In the genomic region with DNA sequence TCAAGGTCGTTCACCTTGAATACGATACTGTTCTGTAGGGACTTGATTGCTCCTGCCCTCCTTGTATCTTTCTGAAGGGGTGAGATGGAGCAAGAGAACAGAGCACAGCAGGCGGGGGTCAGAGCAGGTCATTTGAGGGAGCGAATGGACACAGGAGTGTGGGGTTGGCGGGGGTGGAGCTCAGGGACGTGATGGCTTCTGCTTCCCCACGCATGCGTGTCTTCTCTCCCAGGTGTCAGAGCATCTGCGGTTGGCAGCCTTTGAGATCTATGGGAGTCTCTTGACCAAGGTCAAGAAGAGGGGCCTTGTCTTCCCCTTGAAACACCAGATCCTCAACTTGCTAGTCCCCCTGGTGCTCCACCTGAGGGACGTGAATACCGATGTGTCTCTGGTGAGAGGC, we compare ENCODE assay signal across 25 cellular contexts.
"Had no signal": no experiment of that assay in that cellular context is flagged by ENCODE, and none has a peak within 500 bp of the region (broad histone marks: within the 10 kb centered on the region; RNA-seq: fewer than 3 reads in every experiment).

No MANE protein-coding gene starts in this region.

- H3K27ac Mint-ChIP-seq: activated CD8-positive, alpha-beta memory T cell treated with anti-CD3 and anti-CD28 coated beads, Interleukin-2, amount 10 ng/mL, durations not matched to agents 7 days and 5 days; activated CD8-positive, alpha-beta T cell treated with anti-CD3 and anti-CD28 coated beads, Interleukin-2, amount 10 ng/mL, durations not matched to agents 7 days and 5 days; activated naive CD4-positive, alpha-beta T cell treated with anti-CD3 and anti-CD28 coated beads, Interleukin-2, amount 50 U/mL, for 24 hours; activated T-helper 2 cell treated with anti-CD3 and anti-CD28 coated beads, Interferon-gamma antibody, Interleukin-2, Interleukin-4, amounts not matched to agents 10 μg/mL and 5 μg/mL and 100 μg/mL, durations not matched to agents 14 hours and 24 hours and 36 hours; T-helper 1 cell treated with Interleukin-12 subunit alpha and Interleukin-12 subunit beta and Interleukin-4 antibody, amounts not matched to agents 30 μg/mL and 1 μg/mL, for 36 hours had no signal

- H3K4me3 Mint-ChIP-seq: activated CD8-positive, alpha-beta memory T cell treated with anti-CD3 and anti-CD28 coated beads, Interleukin-2, amount 10 ng/mL, durations not matched to agents 7 days and 5 days; activated CD8-positive, alpha-beta T cell treated with anti-CD3 and anti-CD28 coated beads, Interleukin-2, amount 10 ng/mL, durations not matched to agents 7 days and 5 days; activated naive CD4-positive, alpha-beta T cell treated with anti-CD3 and anti-CD28 coated beads, Interleukin-2, amount 50 U/mL, for 24 hours; central memory CD8-positive, alpha-beta T cell; T-helper 1 cell treated with Interleukin-12 subunit alpha and Interleukin-12 subunit beta and Interleukin-4 antibody, amounts not matched to agents 30 μg/mL and 1 μg/mL, for 36 hours had no signal

- H3K27me3 Mint-ChIP-seq: activated naive CD4-positive, alpha-beta T cell treated with anti-CD3 and anti-CD28 coated beads, Interleukin-2, amount 50 U/mL, for 24 hours; central memory CD8-positive, alpha-beta T cell had no signal

- DNase-seq: activated CD4-positive, alpha-beta T cell treated with anti-CD3 and anti-CD28 coated beads for 48 hours; activated CD4-positive, alpha-beta T cell treated with anti-CD3 and anti-CD28 coated beads, Interleukin-2, amount 50 U/mL, for 4 hours; activated CD4-positive, CD25-positive, alpha-beta regulatory T cell treated with anti-CD3 and anti-CD28 coated beads, Interleukin-2, amount 50 U/mL, for 72 hours; activated CD8-positive, alpha-beta memory T cell treated with anti-CD3 and anti-CD28 coated beads, Interleukin-2, amount 10 ng/mL, durations not matched to agents 7 days and 5 days; activated CD8-positive, alpha-beta T cell treated with anti-CD3 and anti-CD28 coated beads, Interleukin-2, amount 10 ng/mL, durations not matched to agents 7 days and 5 days; activated naive CD4-positive, alpha-beta T cell; activated T-cell treated with anti-CD3 and anti-CD28 coated beads, Interleukin-2, amount 50 U/mL, for 48 hours; aorta; MG63; MV-4-11; NCI-H1105; NCI-H1436; NCI-H1694 treated with DMSO at 0.1 percent for 48 hours; NCI-H2029 treated with DMSO at 0.1 percent for 48 hours; NCI-H510A treated with DMSO at 0.1 percent for 48 hours; NCI-H69; NK-92 treated with Interleukin-12 subunit alpha and Interleukin-12 subunit beta, amount 100 ng/mL, for 24 hours; SHP77 had no signal

- H3K36me3 ChIP-seq: MG63, SJSA1 had no signal

- H3K4me1 Mint-ChIP-seq: activated CD8-positive, alpha-beta memory T cell treated with anti-CD3 and anti-CD28 coated beads, Interleukin-2, amount 10 ng/mL, durations not matched to agents 7 days and 5 days; activated naive CD4-positive, alpha-beta T cell treated with anti-CD3 and anti-CD28 coated beads, Interleukin-2, amount 50 U/mL, for 24 hours; central memory CD8-positive, alpha-beta T cell had no signal

- H3K36me3 Mint-ChIP-seq: activated CD8-positive, alpha-beta memory T cell treated with anti-CD3 and anti-CD28 coated beads, Interleukin-2, amount 10 ng/mL, durations not matched to agents 7 days and 5 days; activated naive CD4-positive, alpha-beta T cell treated with anti-CD3 and anti-CD28 coated beads, Interleukin-2, amount 50 U/mL, for 24 hours had no signal

- H3K4me3 ChIP-seq: MG63, Peyer's patch, SJSA1 had no signal

- H3K9me3 ChIP-seq: MG63, Peyer's patch, SJSA1 had no signal

- H3K4me1 ChIP-seq: Peyer's patch, SJSA1 had no signal

- H3K27me3 ChIP-seq: MG63, Peyer's patch, SJSA1 had no signal

- H3K9me3 Mint-ChIP-seq: activated naive CD4-positive, alpha-beta T cell treated with anti-CD3 and anti-CD28 coated beads, Interleukin-2, amount 50 U/mL, for 24 hours; activated T-helper 2 cell treated with anti-CD3 and anti-CD28 coated beads, Interferon-gamma antibody, Interleukin-2, Interleukin-4, amounts not matched to agents 10 μg/mL and 5 μg/mL and 100 μg/mL, durations not matched to agents 14 hours and 24 hours and 36 hours; central memory CD8-positive, alpha-beta T cell; T-helper 1 cell treated with Interleukin-12 subunit alpha and Interleukin-12 subunit beta and Interleukin-4 antibody, amounts not matched to agents 30 μg/mL and 1 μg/mL, for 36 hours had no signal

- H3K27ac ChIP-seq: Peyer's patch, RWPE1, SJSA1 had no signal
